In genomic region chr22:26367402-26368245, GRCh38 we compare ENCODE assay signal across 8 cellular contexts.
DNase-seq lines count a peak whose midpoint lies in the region; ATAC-seq, FAIRE-seq and TF ChIP-seq lines count a peak whose summit lies in the region.

No MANE protein-coding gene starts in this region.

- no peaks in the 10 kb centered on the region for H3K9me3 Mint-ChIP-seq in activated T-cell treated with anti-CD3 and anti-CD28 coated beads, Interleukin-2, amount 50 U/mL, for 72 hours

- no peaks in the 10 kb centered on the region for H3F3A ChIP-seq in PC-9 (ENCODE audit: insufficient read depth, low read depth)

- H2AFZ ChIP-seq in PC-9: no peak overlapping the region

- H3K36me3 ChIP-seq in PC-9 (ENCODE audit: low read depth): no peaks in the 10 kb centered on the region

- TF ChIP-seq POLR2A in H54 (IDR thresholded peaks at IDR 0.05; ENCODE audit: low read depth, low read length): no peak

- H3K4me3 ChIP-seq in PC-9 (no peak overlapping the region), foreskin fibroblast (ENCODE audit: low read depth in 1 of 2, low read length in 2 of 2) (no peak overlapping the region)

- H4K20me1 ChIP-seq in PC-9 (ENCODE audit: insufficient read depth): no peaks in the 10 kb centered on the region

- intact Hi-C loops in PC-9 (cut with micrococcal nuclease; ENCODE audit: unreplicated experiment): loop anchor here (10.0 kb wide), 1 partner anchor 1133 kb away; no protein-coding TSS in a partner anchor

- peak; percentile 91 for TF ChIP-seq CTCF in PC-9 (conservative IDR thresholded peaks at IDR 0.05)
- peak; percentile 79 for TF ChIP-seq CTCF in foreskin fibroblast (IDR thresholded peaks at IDR 0.05; ENCODE audit: low read depth, low read length)

- peaks cover 24% of the 10 kb centered on the region for H3K27me3 ChIP-seq in PC-9 (ENCODE audit: insufficient read depth, low read depth)

- FAIRE-seq in H54 (lab: Jason Lieb, UNC): no peak

- BruUV-seq in PC-9 (replicated peaks; lab: Mats Ljungman, UMichigan): no TSS peak

- no peaks in the 10 kb centered on the region for H3K79me2 ChIP-seq in PC-9 (ENCODE audit: low read depth)

- no peaks in the 10 kb centered on the region for H3K9me2 ChIP-seq in PC-9 (ENCODE audit: insufficient read depth)

- no peak overlapping the region for H3K4me3 Mint-ChIP-seq in activated T-cell treated with anti-CD3 and anti-CD28 coated beads, Interleukin-2, amount 50 U/mL, for 72 hours

- H3K4me2 ChIP-seq in PC-9: no peak overlapping the region

- H3K27ac Mint-ChIP-seq in activated T-cell treated with anti-CD3 and anti-CD28 coated beads, Interleukin-2, amount 50 U/mL, for 72 hours: no peak overlapping the region

- peak; percentile 41 to 75 for ATAC-seq in activated T-cell treated with anti-CD3 and anti-CD28 coated beads, Interleukin-2, amount 50 U/mL, for 72 hours (replicated peaks in 1 of 2)
- no peak for ATAC-seq in HG02852 (IDR thresholded peaks at IDR 0.05; ENCODE audit: unreplicated experiment)
- no peak for ATAC-seq in GM21786 (IDR thresholded peaks at IDR 0.05; ENCODE audit: unreplicated experiment)

- no peaks in the 10 kb centered on the region for H3K9me3 ChIP-seq in PC-9 (ENCODE audit: insufficient read depth, low read depth)

- peaks cover 4% of the 10 kb centered on the region for H3K4me1 Mint-ChIP-seq in activated T-cell treated with anti-CD3 and anti-CD28 coated beads, Interleukin-2, amount 50 U/mL, for 72 hours (ENCODE audit: low read depth)

- H3K36me3 Mint-ChIP-seq in activated T-cell treated with anti-CD3 and anti-CD28 coated beads, Interleukin-2, amount 50 U/mL, for 72 hours (ENCODE audit: insufficient read depth in 2 of 2): no peaks in the 10 kb centered on the region

- no peak overlapping the region for H3K27ac ChIP-seq in PC-9

- H3K27me3 Mint-ChIP-seq in activated T-cell treated with anti-CD3 and anti-CD28 coated beads, Interleukin-2, amount 50 U/mL, for 72 hours (ENCODE audit: low read depth): peaks cover 36% of the 10 kb centered on the region

- CTCF ChIA-PET in PC-9 (lab: Charles Lee): no interaction called here

- no peaks in the 10 kb centered on the region for H3K4me1 ChIP-seq in PC-9 (replicated peaks; ENCODE audit: insufficient read depth)

- POLR2A ChIA-PET in PC-9 (lab: Charles Lee; ENCODE audit: unreplicated experiment): no interaction called here

- peak; percentile 58 for DNase-seq in Ammon's horn (ENCODE audit: low spot score)
- DNase-seq in H54 (ENCODE audit: insufficient read length, low spot score): peak; percentile 6
- peak in 1 of 2 experiments; percentile 40 for DNase-seq in PC-9
- DNase-seq in activated T-cell treated with anti-CD3 and anti-CD28 coated beads, Interleukin-2, amount 50 U/mL, for 72 hours: peak; percentile 63 to 69
- DNase-seq in foreskin fibroblast: peak; percentile 29 to 71
- DNase-seq in retina: peak; percentile 69

Comparison
In these comparisons a context has a peak if more than half of its experiments do, and no peak if none do; other contexts are left out.
1. ATAC-seq: peak in activated T-cell treated with anti-CD3 and anti-CD28 coated beads, Interleukin-2, amount 50 U/mL, for 72 hours (2 of 2); none in HG02852 (single experiment) and GM21786 (single experiment).